In the genomic region with DNA sequence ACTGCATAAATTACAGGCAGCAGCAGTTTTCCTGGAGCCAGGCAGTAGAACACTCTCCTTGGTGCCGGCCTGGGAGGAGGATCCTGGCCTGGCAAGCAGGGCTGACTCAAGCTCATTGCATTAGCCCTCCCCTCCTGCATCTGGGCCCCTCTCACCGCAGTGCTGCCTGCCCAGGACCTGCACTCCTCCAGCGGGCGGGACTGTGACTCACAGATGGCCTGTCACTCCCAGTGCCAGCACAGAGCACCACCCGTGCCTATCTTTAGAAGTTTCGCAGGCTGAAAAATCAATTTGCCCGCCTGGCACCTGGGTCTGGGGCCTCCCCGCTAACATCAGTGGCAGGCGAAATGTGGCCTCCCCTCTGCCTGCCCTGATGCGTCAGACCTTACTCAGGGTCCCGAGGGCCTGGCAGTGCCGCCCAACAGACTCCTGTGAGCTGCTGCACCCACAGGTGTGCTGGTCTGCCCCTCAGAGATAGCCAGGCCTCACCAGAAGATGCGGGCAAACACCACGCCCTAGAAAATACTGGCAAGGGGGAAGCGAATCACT, we compare ENCODE assay signal across 8 cellular contexts.
DNase-seq lines count a peak whose midpoint lies in the region; ATAC-seq, FAIRE-seq and TF ChIP-seq lines count a peak whose summit lies in the region.

No MANE protein-coding gene starts in this region.

- DNase-seq in A172 (ENCODE audit: low spot score) (peak; percentile 97), HTR-8/SVneo (ENCODE audit: insufficient read length, low spot score) (peak; percentile 77), astrocyte of the cerebellum (ENCODE audit: low read depth) (peak; percentile 65), left colon (peak; percentile 47 to 64), cerebellum (ENCODE audit: low spot score) (no peak)

- no peak overlapping the region for H3K4me3 ChIP-seq in astrocyte of the cerebellum (ENCODE audit: low read depth, low read length)

- peak; percentile 97 for FAIRE-seq in HTR-8/SVneo (lab: Jason Lieb, UNC)

- intact Hi-C loops in left colon (cut with DNase I, micrococcal nuclease): no loop called here

- peak; percentile 76 for ATAC-seq in left colon
- ATAC-seq in GM21367 (IDR thresholded peaks at IDR 0.05; ENCODE audit: unreplicated experiment): no peak
- no peak for ATAC-seq in GM18909 (IDR thresholded peaks at IDR 0.05; ENCODE audit: poor library complexity, unreplicated experiment)
- ATAC-seq in GM18867 (IDR thresholded peaks at IDR 0.05; ENCODE audit: unreplicated experiment): no peak

- TF ChIP-seq CTCF in astrocyte of the cerebellum (IDR thresholded peaks at IDR 0.05; ENCODE audit: low read depth, low read length, missing control alignments): no peak

- in situ Hi-C loops in astrocyte of the cerebellum (cut with HindIII; ENCODE audit: low sequenced_read_pairs): loop anchor here (5.0 kb wide), 1 partner anchor 48 kb away; no protein-coding TSS in a partner anchor
